1 cellular context compared by ENCODE assay signal in genomic region chr12:44589697-44590096, GRCh38.
TF ChIP-seq lines count a peak whose summit lies in the region.

No MANE protein-coding gene starts in this region.

TF ChIP-seq in SK-N-SH treated with all-trans-retinoic acid at 6 μM for 48 hours, 23 proteins besides CTCF, POLR2A, EP300 and RAD21 (continued from another document):
- TF ChIP-seq CSRNP3 (CRISPR knock-in tag; IDR thresholded peaks at IDR 0.05) (no peak), RARB (CRISPR knock-in tag; IDR thresholded peaks at IDR 0.05) (no peak), ZNF8 (CRISPR knock-in tag; IDR thresholded peaks at IDR 0.05) (no peak), BACH2 (CRISPR knock-in tag; IDR thresholded peaks at IDR 0.05; ENCODE audit: borderline replicate concordance) (no peak)
